ENCODE assay signal across 15 cellular contexts in genomic region chr6:41964201-41964887, GRCh38. TPM values are rescaled to one million over a fixed set of nuclear protein-coding genes. Genes with fewer than 3 reads are reported as not detected.
DNase-seq lines count a peak whose midpoint lies in the region; ATAC-seq and TF ChIP-seq lines count a peak whose summit lies in the region.
"Had no signal": no experiment of that assay in that cellular context is flagged by ENCODE, and none has a peak within 500 bp of the region (broad histone marks: within the 10 kb centered on the region; RNA-seq: fewer than 3 reads in every experiment).

No MANE protein-coding gene starts in this region.

- H3K9me3 Mint-ChIP-seq in activated T-cell treated with anti-CD3 and anti-CD28 coated beads, Interleukin-2, amount 50 U/mL, for 4 hours: no peaks in the 10 kb centered on the region
- H3K9me3 Mint-ChIP-seq in activated CD8-positive, alpha-beta T cell treated with anti-CD3 and anti-CD28 coated beads for 36 hours: no peaks in the 10 kb centered on the region
- peaks cover 0 to 7% of the 10 kb centered on the region in 2 donors for H3K9me3 Mint-ChIP-seq in stimulated activated naive CD8-positive, alpha-beta T cell treated with anti-CD3 and anti-CD28 coated beads, Interleukin-15, amount 100 ng/mL, for 72 hours
- H3K9me3 Mint-ChIP-seq: IgD-negative memory B cell had no signal

- no peak for ATAC-seq in activated T-cell treated with anti-CD3 and anti-CD28 coated beads, Interleukin-2, amount 50 U/mL, for 4 hours
- ATAC-seq in activated CD8-positive, alpha-beta T cell treated with anti-CD3 and anti-CD28 coated beads for 36 hours: peak; percentile 50
- peak; percentile 69 for ATAC-seq in stimulated activated naive CD8-positive, alpha-beta T cell treated with anti-CD3 and anti-CD28 coated beads, Interleukin-15, amount 100 ng/mL, for 72 hours
- ATAC-seq in HG02588 (IDR thresholded peaks at IDR 0.05; ENCODE audit: unreplicated experiment) (no peak), HG02973 (IDR thresholded peaks at IDR 0.05; ENCODE audit: unreplicated experiment) (no peak)
- ATAC-seq: HCT116, pancreas had no signal

- no peaks in the 10 kb centered on the region for H3K36me3 ChIP-seq in iPS-20b (ENCODE audit: insufficient read depth, low read depth, low read length)
- H3K36me3 ChIP-seq: pancreas had no signal

- intact Hi-C loops in activated CD8-positive, alpha-beta T cell treated with anti-CD3 and anti-CD28 coated beads for 36 hours (cut with micrococcal nuclease): no loop called here

- peak overlapping the region; percentile 18; the same call in 1 of the 2 replicates for H3K9ac ChIP-seq in iPS-20b (ENCODE audit: low read depth, low read length)

- DNase-seq in activated T-cell treated with anti-CD3 and anti-CD28 coated beads, Interleukin-2, amount 50 U/mL, for 1 hour: peak; percentile 16
- no peak for DNase-seq in activated T-cell treated with anti-CD3 and anti-CD28 coated beads, Interleukin-2, amount 50 U/mL, for 4 hours
- peak; percentile 56 for DNase-seq in activated CD8-positive, alpha-beta T cell treated with anti-CD3 and anti-CD28 coated beads for 36 hours
- DNase-seq in stimulated activated naive CD8-positive, alpha-beta T cell treated with anti-CD3 and anti-CD28 coated beads, Interleukin-15, amount 100 ng/mL, for 72 hours: peak in 1 of 2 donors; percentile 45
- DNase-seq in glomerular visceral epithelial cell (ENCODE audit: extremely low spot score): no peak
- DNase-seq: NCI-H187; stimulated activated CD4-positive, alpha-beta T cell treated with anti-CD3 and anti-CD28 coated beads, Interleukin-15, amount 100 ng/mL, for 24 hours had no signal

- no peak overlapping the region for H3K27ac ChIP-seq in iPS-20b (ENCODE audit: low read length)
- H3K27ac ChIP-seq: hepatocyte, pancreas had no signal

- no peak overlapping the region for H3K4me3 ChIP-seq in iPS-20b (ENCODE audit: low read length)
- H3K4me3 ChIP-seq: hepatocyte, lung, pancreas had no signal

- no peak overlapping the region for H3K4me3 Mint-ChIP-seq in activated T-cell treated with anti-CD3 and anti-CD28 coated beads, Interleukin-2, amount 50 U/mL, for 4 hours
- H3K4me3 Mint-ChIP-seq in activated CD8-positive, alpha-beta T cell treated with anti-CD3 and anti-CD28 coated beads for 36 hours: no peak overlapping the region
- no peak overlapping the region for H3K4me3 Mint-ChIP-seq in stimulated activated naive CD8-positive, alpha-beta T cell treated with anti-CD3 and anti-CD28 coated beads, Interleukin-15, amount 100 ng/mL, for 72 hours
- H3K4me3 Mint-ChIP-seq: IgD-negative memory B cell had no signal

- peaks cover 24% of the 10 kb centered on the region for H3K36me3 Mint-ChIP-seq in activated T-cell treated with anti-CD3 and anti-CD28 coated beads, Interleukin-2, amount 50 U/mL, for 4 hours (ENCODE audit: insufficient read depth)
- H3K36me3 Mint-ChIP-seq in activated CD8-positive, alpha-beta T cell treated with anti-CD3 and anti-CD28 coated beads for 36 hours (ENCODE audit: low read depth): peaks cover 21% of the 10 kb centered on the region

- peaks cover 30% of the 10 kb centered on the region for H3K4me1 ChIP-seq in iPS-20b (ENCODE audit: insufficient read depth, low read length)
- H3K4me1 ChIP-seq: pancreas had no signal

- TF ChIP-seq CTCF in activated CD8-positive, alpha-beta T cell treated with anti-CD3 and anti-CD28 coated beads for 36 hours (IDR thresholded peaks at IDR 0.05): no peak

- CTCF ChIA-PET in activated CD8-positive, alpha-beta T cell treated with anti-CD3 and anti-CD28 coated beads for 36 hours (lab: Charles Lee): interaction anchor here (0.8 to 5.0 kb wide), 7 partner anchors 9 to 85 kb away, joined by 3 to 53 read pairs (median 4); partner anchors contain the start of gene CCND3

- POLR2A ChIA-PET in activated CD8-positive, alpha-beta T cell treated with anti-CD3 and anti-CD28 coated beads for 36 hours (lab: Charles Lee): interaction anchor here (0.7 to 3.3 kb wide), 10 partner anchors 9 to 80 kb away, joined by 3 to 16 read pairs (median 6); no protein-coding TSS in a partner anchor

- H3K27me3 ChIP-seq in iPS-20b (ENCODE audit: insufficient read depth, low read length): peaks cover 6% of the 10 kb centered on the region; the same call in 1 of the 2 replicates
- H3K27me3 ChIP-seq: hepatocyte, pancreas had no signal

- no peaks in the 10 kb centered on the region for H3K27me3 Mint-ChIP-seq in activated T-cell treated with anti-CD3 and anti-CD28 coated beads, Interleukin-2, amount 50 U/mL, for 4 hours (ENCODE audit: low read depth)
- no peaks in the 10 kb centered on the region for H3K27me3 Mint-ChIP-seq in activated CD8-positive, alpha-beta T cell treated with anti-CD3 and anti-CD28 coated beads for 36 hours
- H3K27me3 Mint-ChIP-seq in stimulated activated naive CD8-positive, alpha-beta T cell treated with anti-CD3 and anti-CD28 coated beads, Interleukin-15, amount 100 ng/mL, for 72 hours: no peaks in the 10 kb centered on the region
- H3K27me3 Mint-ChIP-seq: IgD-negative memory B cell had no signal

- peaks cover 84% of the 10 kb centered on the region for H3K4me1 Mint-ChIP-seq in activated T-cell treated with anti-CD3 and anti-CD28 coated beads, Interleukin-2, amount 50 U/mL, for 4 hours (ENCODE audit: low read depth)
- peaks cover 85% of the 10 kb centered on the region for H3K4me1 Mint-ChIP-seq in activated CD8-positive, alpha-beta T cell treated with anti-CD3 and anti-CD28 coated beads for 36 hours (ENCODE audit: low read depth)
- peaks cover 85% of the 10 kb centered on the region for H3K4me1 Mint-ChIP-seq in stimulated activated naive CD8-positive, alpha-beta T cell treated with anti-CD3 and anti-CD28 coated beads, Interleukin-15, amount 100 ng/mL, for 72 hours

- H3K27ac Mint-ChIP-seq in activated CD8-positive, alpha-beta T cell treated with anti-CD3 and anti-CD28 coated beads for 36 hours: peak overlapping the region; percentile 66
- H3K27ac Mint-ChIP-seq in stimulated activated naive CD8-positive, alpha-beta T cell treated with anti-CD3 and anti-CD28 coated beads, Interleukin-15, amount 100 ng/mL, for 72 hours: peak overlapping the region; percentile 0 to 23

- no peaks in the 10 kb centered on the region for H3K9me3 ChIP-seq in iPS-20b (ENCODE audit: insufficient read depth, low read depth, low read length)
- H3K9me3 ChIP-seq: pancreas had no signal

RNA-seq across cellular contexts. Expression of gene CCND3, which starts 22.7 kb away (rescaled TPM):
- 100 to 1,000 TPM; 424 to 518 (median 474) TPM for total RNA-seq in activated T-cell treated with anti-CD3 and anti-CD28 coated beads, Interleukin-2, amount 50 U/mL, for 4 hours
- 100 to 1,000 TPM; 457 to 459 TPM for total RNA-seq in activated CD8-positive, alpha-beta T cell treated with anti-CD3 and anti-CD28 coated beads for 36 hours

RNA-seq across cellular contexts. Expression of gene BYSL, which starts 43.0 kb away (rescaled TPM):
- 100 to 1,000 TPM; 128 to 140 (median 139) TPM for total RNA-seq in activated T-cell treated with anti-CD3 and anti-CD28 coated beads, Interleukin-2, amount 50 U/mL, for 4 hours
- 10 to 100 TPM; 56.4 to 59.5 TPM for total RNA-seq in activated CD8-positive, alpha-beta T cell treated with anti-CD3 and anti-CD28 coated beads for 36 hours

RNA-seq across cellular contexts. Expression of gene MED20, which starts 43.4 kb away (rescaled TPM):
- 10 to 100 TPM; 13.1 to 16.6 (median 16.3) TPM for total RNA-seq in activated T-cell treated with anti-CD3 and anti-CD28 coated beads, Interleukin-2, amount 50 U/mL, for 4 hours
- 10 to 100 TPM; 23.4 to 28.0 TPM for total RNA-seq in activated CD8-positive, alpha-beta T cell treated with anti-CD3 and anti-CD28 coated beads for 36 hours

Comparison
In these comparisons a context has a peak if more than half of its experiments do, and no peak if none do; other contexts are left out.
1. DNase-seq: peak in activated T-cell treated with anti-CD3 and anti-CD28 coated beads, Interleukin-2, amount 50 U/mL, for 1 hour (single experiment) and activated CD8-positive, alpha-beta T cell treated with anti-CD3 and anti-CD28 coated beads for 36 hours (single experiment); none in activated T-cell treated with anti-CD3 and anti-CD28 coated beads, Interleukin-2, amount 50 U/mL, for 4 hours (single experiment) and glomerular visceral epithelial cell (single experiment).
2. ATAC-seq: peak in activated CD8-positive, alpha-beta T cell treated with anti-CD3 and anti-CD28 coated beads for 36 hours (single experiment) and stimulated activated naive CD8-positive, alpha-beta T cell treated with anti-CD3 and anti-CD28 coated beads, Interleukin-15, amount 100 ng/mL, for 72 hours (single experiment); none in activated T-cell treated with anti-CD3 and anti-CD28 coated beads, Interleukin-2, amount 50 U/mL, for 4 hours (0 of 2), HG02588 (single experiment) and HG02973 (single experiment).